8 cellular contexts compared by ENCODE assay signal in the genomic region with DNA sequence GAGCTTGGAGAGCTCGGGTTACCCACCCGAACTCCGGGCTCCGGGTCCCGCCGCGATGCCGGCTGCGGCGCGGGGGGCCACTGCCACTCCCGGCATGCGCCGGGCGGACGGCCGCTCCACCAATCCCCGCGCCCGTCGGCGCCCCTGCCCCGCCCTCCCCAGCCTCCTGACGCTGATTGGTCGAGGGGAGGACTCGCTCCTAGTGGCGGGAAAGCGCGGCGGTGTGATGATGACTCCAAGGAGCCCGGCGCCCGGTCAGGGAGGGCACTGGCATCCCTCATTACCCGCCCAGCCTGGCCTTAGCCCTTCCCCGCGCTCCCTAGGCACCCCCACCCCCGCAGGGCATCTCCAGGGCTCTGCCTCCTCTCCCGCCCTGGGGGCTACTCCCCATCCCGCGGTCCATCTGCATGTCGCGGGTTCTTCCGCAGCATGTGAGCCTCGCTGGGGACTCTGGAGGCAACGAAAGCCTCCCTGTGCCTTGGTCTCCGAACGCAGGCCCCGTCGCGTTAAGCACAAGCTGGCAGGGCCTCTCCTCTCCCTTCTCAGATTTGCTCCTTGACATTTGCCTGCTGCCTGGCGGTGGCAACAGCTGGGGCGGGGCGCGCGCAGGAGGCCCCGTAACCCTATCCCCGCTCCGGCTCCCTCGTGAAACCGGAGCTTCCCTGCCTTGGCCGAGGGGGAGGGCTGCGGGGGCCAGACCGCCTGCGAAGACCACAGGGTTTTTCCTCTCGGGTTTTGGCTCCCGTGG. TPM values are rescaled to one million over a fixed set of nuclear protein-coding genes. Genes with fewer than 3 reads are reported as not detected.
DNase-seq lines count a peak whose midpoint lies in the region; TF ChIP-seq lines count a peak whose summit lies in the region.

No MANE protein-coding gene starts in this region.

- H3K4me1 ChIP-seq in endocrine pancreas (ENCODE audit: control insufficient read depth, insufficient read depth, low read length): no peaks in the 10 kb centered on the region

- TF ChIP-seq CTCF in GM20000 (IDR thresholded peaks at IDR 0.05; ENCODE audit: extremely low read depth, missing control alignments): no peak
- no peak for TF ChIP-seq CTCF in mesothelial cell of epicardium (IDR thresholded peaks at IDR 0.05; ENCODE audit: unreplicated experiment)

- H3K4me3 Mint-ChIP-seq in mesothelial cell of epicardium: peak overlapping the region; percentile 72

- no peaks in the 10 kb centered on the region for H3K27me3 Mint-ChIP-seq in mesothelial cell of epicardium (ENCODE audit: low read depth)

- H3K4me3 ChIP-seq in endocrine pancreas (ENCODE audit: control insufficient read depth, insufficient read depth, low read length): no peak overlapping the region

- peaks cover 9% of the 10 kb centered on the region for H3K4me1 Mint-ChIP-seq in mesothelial cell of epicardium

- H3K9ac ChIP-seq in endocrine pancreas (ENCODE audit: control insufficient read depth, insufficient read depth, low read length): peak overlapping the region; percentile 55

- no peaks in the 10 kb centered on the region for H3K36me3 ChIP-seq in endocrine pancreas (ENCODE audit: control insufficient read depth, insufficient read depth, low read length)

- H3K27ac Mint-ChIP-seq in mesothelial cell of epicardium: no peak overlapping the region

- H3K27me3 ChIP-seq in endocrine pancreas (ENCODE audit: control insufficient read depth, insufficient read depth, low read length): peaks cover 7% of the 10 kb centered on the region

- no peaks in the 10 kb centered on the region for H3K9me3 ChIP-seq in endocrine pancreas (ENCODE audit: control insufficient read depth, low read length)

- DNase-seq in CMK (ENCODE audit: low read depth) (peak; percentile 70), GM20000 (ENCODE audit: low spot score) (peak; percentile 98), HUDEP-2 (lab: John Stamatoyannopoulos, UW; ENCODE audit: unreplicated experiment in 76 of 76) (peak in 75 of 76 experiments; percentile 28 to 92 (median 83)), mesothelial cell of epicardium (ENCODE audit: low spot score in 2 of 2, unreplicated experiment in 2 of 2) (peak; percentile 77 to 78)
- DNase-seq in NK-92 treated with Interleukin-12 subunit alpha and Interleukin-12 subunit beta, amount 100 ng/mL, for 24 hours (lab: John Stamatoyannopoulos, UW): peak; percentile 82
- DNase-seq in activated CD8-positive, alpha-beta memory T cell treated with anti-CD3 and anti-CD28 coated beads for 48 hours (ENCODE audit: low read depth in 2 of 3, low spot score in 2 of 3): peak; percentile 82 to 84 (median 83)
- DNase-seq in stimulated activated CD8-positive, alpha-beta memory T cell treated with anti-CD3 and anti-CD28 coated beads, Interleukin-12 subunit alpha, Interleukin-12 subunit beta, amount 100 ng/mL, for 4 hours (ENCODE audit: low read depth): peak; percentile 85

- no peaks in the 10 kb centered on the region for H3K36me3 Mint-ChIP-seq in mesothelial cell of epicardium

- no peaks in the 10 kb centered on the region for H3K9me3 Mint-ChIP-seq in mesothelial cell of epicardium

RNA-seq across cellular contexts. Expression of gene ATP2A1, which starts 1.7 kb away (rescaled TPM):
- total RNA-seq in mesothelial cell of epicardium: 2.9 to 3.6 TPM (median 3.0 TPM) in 3 replicates

RNA-seq across cellular contexts. Expression of gene SH2B1, which starts 16.4 kb away (rescaled TPM):
- 73.9 to 78.5 TPM (median 76.8 TPM) in 3 replicates for total RNA-seq in mesothelial cell of epicardium

RNA-seq across cellular contexts. Expression of gene TUFM, which starts 33.9 kb away (rescaled TPM):
- total RNA-seq in mesothelial cell of epicardium: 122 to 134 TPM (median 127 TPM) in 3 replicates

RNA-seq across cellular contexts. Expression of gene RABEP2, which starts 45.0 kb away (rescaled TPM):
- total RNA-seq in mesothelial cell of epicardium: 26.8 to 30.1 TPM (median 29.7 TPM) in 3 replicates

RNA-seq across cellular contexts. Expression of gene CD19, which starts 51.8 kb away (rescaled TPM):
- not detected in 3 replicates for total RNA-seq in mesothelial cell of epicardium
